2 cellular contexts compared by ENCODE assay signal in genomic region chr9:134376386-134377142, GRCh38.
TF ChIP-seq lines count a peak whose summit lies in the region.

No MANE protein-coding gene starts in this region.

TF ChIP-seq in HCT116, 20 proteins besides CTCF, POLR2A, EP300 and RAD21 (continued from another document):
- TF ChIP-seq, protein P1, sequence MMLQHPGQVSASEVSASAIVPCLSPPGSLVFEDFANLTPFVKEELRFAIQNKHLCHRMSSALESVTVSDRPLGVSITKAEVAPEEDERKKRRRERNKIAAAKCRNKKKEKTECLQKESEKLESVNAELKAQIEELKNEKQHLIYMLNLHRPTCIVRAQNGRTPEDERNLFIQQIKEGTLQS (IDR thresholded peaks at IDR 0.05) = no peak
- TF ChIP-seq EZH2 (IDR thresholded peaks at IDR 0.05) = no peak
- no peak for TF ChIP-seq FOSL1 (IDR thresholded peaks at IDR 0.05; ENCODE audit: low read depth)
- TF ChIP-seq CEBPB (IDR thresholded peaks at IDR 0.05; ENCODE audit: low read depth) = no peak
- no peak for TF ChIP-seq EGR1 (IDR thresholded peaks at IDR 0.05; ENCODE audit: low read depth)
- no peak for TF ChIP-seq ZBTB33 (IDR thresholded peaks at IDR 0.05; ENCODE audit: extremely low read depth, insufficient replicate concordance, low read length)
- no peak for TF ChIP-seq MAX (IDR thresholded peaks at IDR 0.05)
- TF ChIP-seq POLR2AphosphoS5 (IDR thresholded peaks at IDR 0.05; ENCODE audit: low read depth, low read length) = no peak
- no peak for TF ChIP-seq REST (IDR thresholded peaks at IDR 0.05; ENCODE audit: low read depth)
- TF ChIP-seq YY1 (IDR thresholded peaks at IDR 0.05; ENCODE audit: extremely low read depth, insufficient replicate concordance, low read depth, low read length) = no peak
- no peak for TF ChIP-seq EZH2phosphoT487 (IDR thresholded peaks at IDR 0.05; ENCODE audit: borderline replicate concordance)
- no peak for TF ChIP-seq SP1 (IDR thresholded peaks at IDR 0.05; ENCODE audit: low read depth)
- no peak for TF ChIP-seq ZNF274 (IDR thresholded peaks at IDR 0.05; ENCODE audit: low read depth, low read length)
- no peak for TF ChIP-seq CBX3 (IDR thresholded peaks at IDR 0.05; ENCODE audit: low read depth)
- no peak for TF ChIP-seq ZFX (IDR thresholded peaks at IDR 0.05)
- no peak for TF ChIP-seq TCF7L2 (IDR thresholded peaks at IDR 0.05; ENCODE audit: borderline replicate concordance, extremely low read depth, insufficient read depth, insufficient read length)

TF ChIP-seq in liver, 16 proteins besides CTCF, POLR2A, EP300 and RAD21 (continued from another document):
- TF ChIP-seq, protein P1 (IDR thresholded peaks at IDR 0.05) = no peak
- TF ChIP-seq MAX (IDR thresholded peaks at IDR 0.05) = peak; percentile 80
- TF ChIP-seq REST (IDR thresholded peaks at IDR 0.05) = peak; percentile 36
